Comparison of ENCODE assay signal across 2 cellular contexts in the genomic region with DNA sequence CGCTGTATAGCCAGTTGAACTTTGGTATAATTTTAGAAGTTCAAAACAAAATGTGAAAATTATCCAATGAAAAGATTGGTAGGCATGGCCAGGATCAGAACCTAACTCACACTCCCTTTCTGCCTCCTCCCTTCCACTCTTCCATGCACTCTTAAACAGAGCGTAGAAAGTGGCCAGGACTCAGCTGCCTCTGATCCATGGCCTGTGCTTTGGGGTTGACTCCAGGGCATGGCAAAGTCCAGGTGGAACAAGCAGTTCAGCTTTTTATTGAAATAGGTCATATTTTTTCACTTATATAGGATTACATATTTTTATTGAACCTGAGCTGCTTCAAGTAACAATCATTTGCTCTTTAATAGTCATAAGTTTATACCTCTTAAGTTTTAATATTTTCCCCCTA.
A peak's percentile ranks its signal among the peaks of the same experiment; 100 is the strongest.
TF ChIP-seq lines count a peak whose summit lies in the region.

No MANE protein-coding gene starts in this region.

TF ChIP-seq in liver, 16 proteins besides CTCF, POLR2A, EP300 and RAD21:
- TF ChIP-seq HNF4A (conservative IDR thresholded peaks at IDR 0.05) (peak; percentile 61 to 77), RXRA (IDR thresholded peaks at IDR 0.05) (peak; percentile 23 to 33), EGR1 (IDR thresholded peaks at IDR 0.05; ENCODE audit: low read depth in 2 of 2) (no peak)
- TF ChIP-seq, protein P1, sequence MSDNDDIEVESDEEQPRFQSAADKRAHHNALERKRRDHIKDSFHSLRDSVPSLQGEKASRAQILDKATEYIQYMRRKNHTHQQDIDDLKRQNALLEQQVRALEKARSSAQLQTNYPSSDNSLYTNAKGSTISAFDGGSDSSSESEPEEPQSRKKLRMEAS (IDR thresholded peaks at IDR 0.05), result no peak
TF ChIP-seq in liver: peak in this region for 2.

TF ChIP-seq in HepG2, 621 proteins besides CTCF, POLR2A, EP300 and RAD21:
- TF ChIP-seq, protein P2, sequence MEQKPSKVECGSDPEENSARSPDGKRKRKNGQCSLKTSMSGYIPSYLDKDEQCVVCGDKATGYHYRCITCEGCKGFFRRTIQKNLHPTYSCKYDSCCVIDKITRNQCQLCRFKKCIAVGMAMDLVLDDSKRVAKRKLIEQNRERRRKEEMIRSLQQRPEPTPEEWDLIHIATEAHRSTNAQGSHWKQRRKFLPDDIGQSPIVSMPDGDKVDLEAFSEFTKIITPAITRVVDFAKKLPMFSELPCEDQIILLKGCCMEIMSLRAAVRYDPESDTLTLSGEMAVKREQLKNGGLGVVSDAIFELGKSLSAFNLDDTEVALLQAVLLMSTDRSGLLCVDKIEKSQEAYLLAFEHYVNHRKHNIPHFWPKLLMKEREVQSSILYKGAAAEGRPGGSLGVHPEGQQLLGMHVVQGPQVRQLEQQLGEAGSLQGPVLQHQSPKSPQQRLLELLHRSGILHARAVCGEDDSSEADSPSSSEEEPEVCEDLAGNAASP (CRISPR knock-in tag; IDR thresholded peaks at IDR 0.05; ENCODE audit: borderline replicate concordance), result no peak
- TF ChIP-seq ZNF672 (CRISPR knock-in tag; IDR thresholded peaks at IDR 0.05), result no peak
- TF ChIP-seq HIVEP1 (CRISPR knock-in tag; IDR thresholded peaks at IDR 0.05), result no peak
- no peak for TF ChIP-seq MZF1 (CRISPR knock-in tag; IDR thresholded peaks at IDR 0.05; ENCODE audit: borderline replicate concordance)
- no peak for TF ChIP-seq ZMAT3 (CRISPR knock-in tag; conservative IDR thresholded peaks at IDR 0.05)
- no peak for TF ChIP-seq CHCHD3 (CRISPR knock-in tag; IDR thresholded peaks at IDR 0.05)
- TF ChIP-seq ZBTB8A (CRISPR knock-in tag; IDR thresholded peaks at IDR 0.05; ENCODE audit: borderline replicate concordance, low read depth), result no peak
- TF ChIP-seq FOXO1 (CRISPR knock-in tag; IDR thresholded peaks at IDR 0.05), result no peak
- no peak for TF ChIP-seq ZSCAN30 (CRISPR knock-in tag; IDR thresholded peaks at IDR 0.05)
- TF ChIP-seq, protein P3, sequence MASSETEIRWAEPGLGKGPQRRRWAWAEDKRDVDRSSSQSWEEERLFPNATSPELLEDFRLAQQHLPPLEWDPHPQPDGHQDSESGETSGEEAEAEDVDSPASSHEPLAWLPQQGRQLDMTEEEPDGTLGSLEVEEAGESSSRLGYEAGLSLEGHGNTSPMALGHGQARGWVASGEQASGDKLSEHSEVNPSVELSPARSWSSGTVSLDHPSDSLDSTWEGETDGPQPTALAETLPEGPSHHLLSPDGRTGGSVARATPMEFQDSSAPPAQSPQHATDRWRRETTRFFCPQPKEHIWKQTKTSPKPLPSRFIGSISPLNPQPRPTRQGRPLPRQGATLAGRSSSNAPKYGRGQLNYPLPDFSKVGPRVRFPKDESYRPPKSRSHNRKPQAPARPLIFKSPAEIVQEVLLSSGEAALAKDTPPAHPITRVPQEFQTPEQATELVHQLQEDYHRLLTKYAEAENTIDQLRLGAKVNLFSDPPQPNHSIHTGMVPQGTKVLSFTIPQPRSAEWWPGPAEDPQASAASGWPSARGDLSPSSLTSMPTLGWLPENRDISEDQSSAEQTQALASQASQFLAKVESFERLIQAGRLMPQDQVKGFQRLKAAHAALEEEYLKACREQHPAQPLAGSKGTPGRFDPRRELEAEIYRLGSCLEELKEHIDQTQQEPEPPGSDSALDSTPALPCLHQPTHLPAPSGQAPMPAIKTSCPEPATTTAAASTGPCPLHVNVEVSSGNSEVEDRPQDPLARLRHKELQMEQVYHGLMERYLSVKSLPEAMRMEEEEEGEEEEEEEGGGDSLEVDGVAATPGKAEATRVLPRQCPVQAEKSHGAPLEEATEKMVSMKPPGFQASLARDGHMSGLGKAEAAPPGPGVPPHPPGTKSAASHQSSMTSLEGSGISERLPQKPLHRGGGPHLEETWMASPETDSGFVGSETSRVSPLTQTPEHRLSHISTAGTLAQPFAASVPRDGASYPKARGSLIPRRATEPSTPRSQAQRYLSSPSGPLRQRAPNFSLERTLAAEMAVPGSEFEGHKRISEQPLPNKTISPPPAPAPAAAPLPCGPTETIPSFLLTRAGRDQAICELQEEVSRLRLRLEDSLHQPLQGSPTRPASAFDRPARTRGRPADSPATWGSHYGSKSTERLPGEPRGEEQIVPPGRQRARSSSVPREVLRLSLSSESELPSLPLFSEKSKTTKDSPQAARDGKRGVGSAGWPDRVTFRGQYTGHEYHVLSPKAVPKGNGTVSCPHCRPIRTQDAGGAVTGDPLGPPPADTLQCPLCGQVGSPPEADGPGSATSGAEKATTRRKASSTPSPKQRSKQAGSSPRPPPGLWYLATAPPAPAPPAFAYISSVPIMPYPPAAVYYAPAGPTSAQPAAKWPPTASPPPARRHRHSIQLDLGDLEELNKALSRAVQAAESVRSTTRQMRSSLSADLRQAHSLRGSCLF (CRISPR knock-in tag; IDR thresholded peaks at IDR 0.05; ENCODE audit: borderline replicate concordance), result no peak
- no peak for TF ChIP-seq KLF15 (CRISPR knock-in tag; IDR thresholded peaks at IDR 0.05; ENCODE audit: borderline replicate concordance)
- no peak for TF ChIP-seq ZNF883 (CRISPR knock-in tag; IDR thresholded peaks at IDR 0.05; ENCODE audit: not compliant biosample characterization)
- no peak for TF ChIP-seq ATF7 (IDR thresholded peaks at IDR 0.05)
- no peak for TF ChIP-seq ATF7 (CRISPR knock-in tag; IDR thresholded peaks at IDR 0.05)
- TF ChIP-seq, protein P4, sequence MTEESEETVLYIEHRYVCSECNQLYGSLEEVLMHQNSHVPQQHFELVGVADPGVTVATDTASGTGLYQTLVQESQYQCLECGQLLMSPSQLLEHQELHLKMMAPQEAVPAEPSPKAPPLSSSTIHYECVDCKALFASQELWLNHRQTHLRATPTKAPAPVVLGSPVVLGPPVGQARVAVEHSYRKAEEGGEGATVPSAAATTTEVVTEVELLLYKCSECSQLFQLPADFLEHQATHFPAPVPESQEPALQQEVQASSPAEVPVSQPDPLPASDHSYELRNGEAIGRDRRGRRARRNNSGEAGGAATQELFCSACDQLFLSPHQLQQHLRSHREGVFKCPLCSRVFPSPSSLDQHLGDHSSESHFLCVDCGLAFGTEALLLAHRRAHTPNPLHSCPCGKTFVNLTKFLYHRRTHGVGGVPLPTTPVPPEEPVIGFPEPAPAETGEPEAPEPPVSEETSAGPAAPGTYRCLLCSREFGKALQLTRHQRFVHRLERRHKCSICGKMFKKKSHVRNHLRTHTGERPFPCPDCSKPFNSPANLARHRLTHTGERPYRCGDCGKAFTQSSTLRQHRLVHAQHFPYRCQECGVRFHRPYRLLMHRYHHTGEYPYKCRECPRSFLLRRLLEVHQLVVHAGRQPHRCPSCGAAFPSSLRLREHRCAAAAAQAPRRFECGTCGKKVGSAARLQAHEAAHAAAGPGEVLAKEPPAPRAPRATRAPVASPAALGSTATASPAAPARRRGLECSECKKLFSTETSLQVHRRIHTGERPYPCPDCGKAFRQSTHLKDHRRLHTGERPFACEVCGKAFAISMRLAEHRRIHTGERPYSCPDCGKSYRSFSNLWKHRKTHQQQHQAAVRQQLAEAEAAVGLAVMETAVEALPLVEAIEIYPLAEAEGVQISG (CRISPR knock-in tag; IDR thresholded peaks at IDR 0.05), result no peak
- TF ChIP-seq ZBTB7B (CRISPR knock-in tag; IDR thresholded peaks at IDR 0.05), result no peak
- TF ChIP-seq KLF6 (CRISPR knock-in tag; IDR thresholded peaks at IDR 0.05), result no peak
- TF ChIP-seq HMGA1 (CRISPR knock-in tag; conservative IDR thresholded peaks at IDR 0.05), result no peak
TF ChIP-seq in HepG2: peak in this region for 0.
